8 cellular contexts compared by ENCODE assay signal in the genomic region with DNA sequence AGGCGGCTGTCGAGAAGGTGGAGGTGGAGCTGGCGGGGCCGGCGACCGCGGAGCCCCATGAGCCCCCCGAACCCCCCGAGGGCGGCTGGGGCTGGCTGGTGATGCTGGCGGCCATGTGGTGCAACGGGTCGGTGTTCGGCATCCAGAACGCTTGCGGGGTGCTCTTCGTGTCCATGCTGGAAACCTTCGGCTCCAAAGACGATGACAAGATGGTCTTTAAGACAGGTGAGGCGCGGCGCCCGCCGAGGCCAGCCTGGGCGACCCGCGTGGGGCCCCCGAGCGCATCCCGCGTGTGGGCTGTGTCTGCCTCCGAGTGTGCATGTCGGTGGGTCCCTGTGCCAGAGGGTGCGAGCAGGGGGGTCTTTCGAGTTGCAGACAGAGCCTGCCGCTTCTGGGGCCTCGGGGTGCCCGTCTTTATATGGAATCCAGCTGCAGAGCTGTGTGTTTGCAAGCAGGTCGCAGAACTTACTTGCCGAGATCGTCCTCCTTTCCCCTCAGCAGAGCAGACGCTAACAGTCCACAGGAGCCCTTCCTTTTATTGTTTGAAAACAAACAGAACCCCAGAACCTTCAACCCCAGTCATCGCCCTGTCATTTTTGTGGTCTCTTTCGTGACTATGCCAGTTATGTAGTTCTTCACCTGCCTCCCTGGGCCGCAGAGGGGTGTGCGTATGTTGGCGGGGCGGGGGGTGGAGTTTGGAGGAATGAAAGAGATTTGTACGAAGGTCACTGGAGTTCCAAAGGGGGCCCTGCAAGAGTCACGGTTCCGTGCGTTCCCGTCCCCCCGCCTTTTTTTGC. TPM values are rescaled to one million over a fixed set of nuclear protein-coding genes. Genes with fewer than 3 reads are reported as not detected.
A peak's percentile ranks its signal among the peaks of the same experiment; 100 is the strongest.
DNase-seq lines count a peak whose midpoint lies in the region; ATAC-seq and TF ChIP-seq lines count a peak whose summit lies in the region.

No MANE protein-coding gene starts in this region.

- peaks cover 23 to 50% (median 43%) of the 10 kb centered on the region in 11 experiments for H3K27me3 ChIP-seq in BLaER1 treated with 17β-estradiol and CSF1 and Interleukin-3, amounts not matched to agents 10 nM and 100 nM
- H3K27me3 ChIP-seq in colonic mucosa (no peaks in the 10 kb centered on the region), mucosa of rectum (ENCODE audit: control insufficient read depth in 2 of 2, insufficient read depth in 2 of 2, low read length in 2 of 2) (peaks cover 2 to 4% of the 10 kb centered on the region in 2 donors)

- H3K4me1 ChIP-seq in BLaER1 treated with 17β-estradiol and CSF1 and Interleukin-3, amounts not matched to agents 10 nM and 100 nM: peaks cover 6 to 33% (median 16%) of the 10 kb centered on the region in 10 experiments; a peak in 16 of 20 replicates
- H3K4me1 ChIP-seq in colonic mucosa (no peaks in the 10 kb centered on the region), mucosa of rectum (ENCODE audit: control insufficient read depth in 2 of 2, insufficient read depth in 2 of 2, low read length in 2 of 2) (peaks cover 0 to 6% of the 10 kb centered on the region in 2 donors)

- H3K36me3 ChIP-seq in BLaER1 treated with 17β-estradiol and CSF1 and Interleukin-3, amounts not matched to agents 10 nM and 100 nM: peaks cover 0 to 6% (median 0%) of the 10 kb centered on the region in 11 experiments; a peak in 1 of 22 replicates
- no peaks in the 10 kb centered on the region for H3K36me3 ChIP-seq in colonic mucosa
- no peaks in the 10 kb centered on the region for H3K36me3 ChIP-seq in mucosa of rectum (ENCODE audit: control insufficient read depth in 2 of 2, insufficient read depth in 2 of 2, low read length in 2 of 2)

- peak overlapping the region; percentile 59 to 96 (median 78) for H3K9ac ChIP-seq in BLaER1 treated with 17β-estradiol and CSF1 and Interleukin-3, amounts not matched to agents 10 nM and 100 nM
- H3K9ac ChIP-seq in colonic mucosa (ENCODE audit: low read depth in 2 of 2, low read length in 2 of 2): peak overlapping the region; percentile 49 to 66
- peak overlapping the region; percentile 24 to 74 for H3K9ac ChIP-seq in mucosa of rectum (ENCODE audit: low read depth in 1 of 2, low read length in 2 of 2)

- intact Hi-C loops in colonic mucosa (cut with DNase I): no loop called here

- DNase-seq in Jurkat, Clone E6-1 (ENCODE audit: low read depth, low spot score): peak; percentile 33
- peak; percentile 41 to 49 for DNase-seq in activated CD4-positive, alpha-beta T cell treated with anti-CD3 and anti-CD28 coated beads for 24 hours (ENCODE audit: low read depth in 2 of 2)
- DNase-seq in colonic mucosa (peak; percentile 69), SW 1271 (lab: John Stamatoyannopoulos, UW) (no peak)
- peak; percentile 70 to 80 (median 74) for DNase-seq in stimulated activated naive CD4-positive, alpha-beta T cell (lab: John Stamatoyannopoulos, UW)

- peak overlapping the region; percentile 68 to 96 (median 77) for H3K4me3 ChIP-seq in BLaER1 treated with 17β-estradiol and CSF1 and Interleukin-3, amounts not matched to agents 10 nM and 100 nM
- H3K4me3 ChIP-seq in Jurkat, Clone E6-1 (ENCODE audit: low read length): peak overlapping the region; percentile 76
- H3K4me3 ChIP-seq in colonic mucosa (peak overlapping the region; percentile 61), mucosa of rectum (ENCODE audit: low read length in 2 of 2) (peak overlapping the region; percentile 84 to 87)

- peaks cover 0 to 53% (median 0%) of the 10 kb centered on the region in 11 experiments; a peak in 5 of 22 replicates for H4K20me1 ChIP-seq in BLaER1 treated with 17β-estradiol and CSF1 and Interleukin-3, amounts not matched to agents 10 nM and 100 nM

- peak overlapping the region; percentile 91 to 99 (median 99) for H3K4me2 ChIP-seq in BLaER1 treated with 17β-estradiol and CSF1 and Interleukin-3, amounts not matched to agents 10 nM and 100 nM

- peak overlapping the region; percentile 14 to 84 (median 39); a peak in 15 of 22 replicates for H3K27ac ChIP-seq in BLaER1 treated with 17β-estradiol and CSF1 and Interleukin-3, amounts not matched to agents 10 nM and 100 nM
- H3K27ac ChIP-seq in colonic mucosa (no peak overlapping the region), mucosa of rectum (ENCODE audit: low read depth in 2 of 2, low read length in 2 of 2) (no peak overlapping the region)

- no peaks in the 10 kb centered on the region for H3K9me3 ChIP-seq in BLaER1 treated with 17β-estradiol and CSF1 and Interleukin-3, amounts not matched to agents 10 nM and 100 nM (replicated peaks in 1 of 11)
- H3K9me3 ChIP-seq in colonic mucosa (no peaks in the 10 kb centered on the region), mucosa of rectum (ENCODE audit: control insufficient read depth in 2 of 2, low read length in 2 of 2) (no peaks in the 10 kb centered on the region)

- no peak for TF ChIP-seq CTCF in colonic mucosa (IDR thresholded peaks at IDR 0.05)

- peak; percentile 5 for ATAC-seq in GM19397 (IDR thresholded peaks at IDR 0.05; ENCODE audit: unreplicated experiment)

RNA-seq across cellular contexts. Expression of a gene that starts 0.8 kb away (rescaled TPM):
- polyA plus RNA-seq in Jurkat, Clone E6-1 (2012; ENCODE audit: insufficient read depth, insufficient read length): 5.3 TPM
- total RNA-seq in colonic mucosa: 1 to 10 TPM; 6.0 to 7.3 TPM

Comparison
In these comparisons a context has a peak if more than half of its experiments do, and no peak if none do; other contexts are left out.
1. H3K27ac ChIP-seq: peak in BLaER1 treated with 17β-estradiol and CSF1 and Interleukin-3, amounts not matched to agents 10 nM and 100 nM (11 of 11); none in colonic mucosa (single experiment) and mucosa of rectum (0 of 2).
2. DNase-seq: peak in Jurkat, Clone E6-1 (single experiment), activated CD4-positive, alpha-beta T cell treated with anti-CD3 and anti-CD28 coated beads for 24 hours (2 of 2), colonic mucosa (single experiment) and stimulated activated naive CD4-positive, alpha-beta T cell (6 of 6); none in SW 1271 (0 of 2).
3. Peak in every context shown above with its lines, with median percentiles within 50 percentile points of each other: H3K4me3 ChIP-seq and H3K9ac ChIP-seq.